Comparison of ENCODE assay signal across 8 cellular contexts in genomic region chr9:85458122-85458864, GRCh38.
DNase-seq lines count a peak whose midpoint lies in the region; ATAC-seq and TF ChIP-seq lines count a peak whose summit lies in the region.
"Not testable (repeated sequence)": the region's sequence is repeated elsewhere in the genome, so short reads cannot be mapped to it uniquely, and the experiment has no call there.

No MANE protein-coding gene starts in this region.

- H2BK12ac ChIP-seq in H9 (ENCODE audit: insufficient read length, low read depth, low read length): not testable (repeated sequence)

- not testable (repeated sequence) for H3K27me3 Mint-ChIP-seq in GM23338 (ENCODE audit: insufficient read depth, low read depth, poor library complexity); H9 (ENCODE audit: low read depth); WTC11 (ENCODE audit: low read depth); endodermal cell (ENCODE audit: insufficient read depth); progenitor cell of endocrine pancreas

- not testable (repeated sequence) for H3K36me3 Mint-ChIP-seq in GM23338 (ENCODE audit: low read depth); endodermal cell (ENCODE audit: low read depth); progenitor cell of endocrine pancreas (ENCODE audit: insufficient read depth)
- H3K36me3 Mint-ChIP-seq in H9 (ENCODE audit: insufficient read depth in 1 of 3, low read depth in 3 of 3) (peaks cover 0 to 13% (median 0%) of the 10 kb centered on the region in 3 experiments; a peak in 4 of 7 replicates), WTC11 (peaks cover 50% of the 10 kb centered on the region)

- not testable (repeated sequence) for H2BK20ac ChIP-seq in H9 (ENCODE audit: low read depth, low read length, poor library complexity, severe bottlenecking)

- H2BK120ac ChIP-seq in H9 (ENCODE audit: low read depth, low read length, poor library complexity, severe bottlenecking): not testable (repeated sequence)

- not testable (repeated sequence) for H3T11ph ChIP-seq in H9 (ENCODE audit: low read length)

- not testable (repeated sequence) for H3K27ac ChIP-seq in GM23338 (ENCODE audit: low read depth); H9 (ENCODE audit: insufficient read length, low read depth, low read length); endodermal cell (ENCODE audit: low read depth, low read length); iPS-20b (ENCODE audit: low read length)
- H3K27ac ChIP-seq in HUES6 (ENCODE audit: low read depth, low read length): peak overlapping the region; percentile 58; the same call in 1 of the 2 replicates

- not testable (repeated sequence) for H3K79me2 ChIP-seq in GM23338 (replicated peaks; ENCODE audit: insufficient read depth); H9 (ENCODE audit: insufficient read depth, low read length)

- not testable (repeated sequence) for H3K4me3 Mint-ChIP-seq in GM23338; progenitor cell of endocrine pancreas (ENCODE audit: low read depth)
- peak overlapping the region; percentile 2 to 65; a peak in 3 of 5 replicates for H3K4me3 Mint-ChIP-seq in H9
- H3K4me3 Mint-ChIP-seq in WTC11: peak overlapping the region; percentile 72
- H3K4me3 Mint-ChIP-seq in endodermal cell: peak overlapping the region; percentile 26

- H3K79me1 ChIP-seq in H9 (ENCODE audit: insufficient read depth, low read depth, low read length, poor library complexity, severe bottlenecking): not testable (repeated sequence)

- ATAC-seq in GM23338: not testable (repeated sequence)
- peak; percentile 59 for ATAC-seq in WTC11

- not testable (repeated sequence) for H3K56ac ChIP-seq in H9 (ENCODE audit: insufficient read length, low read depth, low read length)

- not testable (repeated sequence) for H2AK5ac ChIP-seq in H9 (ENCODE audit: insufficient read length, low read length)

- H3K23me2 ChIP-seq in H9 (ENCODE audit: insufficient read length, low read depth, low read length, poor library complexity, severe bottlenecking): not testable (repeated sequence)

- not testable (repeated sequence) for H4K5ac ChIP-seq in H9 (ENCODE audit: insufficient read length, low read depth, low read length)

- H4K8ac ChIP-seq in H9 (replicated peaks; ENCODE audit: insufficient read length, low read depth, low read length): not testable (repeated sequence)

- not testable (repeated sequence) for H3K4me2 ChIP-seq in GM23338
- peak overlapping the region; percentile 6 for H3K4me2 ChIP-seq in H9 (ENCODE audit: insufficient read depth, insufficient read length, low read length)

- not testable (repeated sequence) for H3K4me3 ChIP-seq in GM23338; endodermal cell (ENCODE audit: low read length)
- peak overlapping the region; percentile 65 for H3K4me3 ChIP-seq in HUES6 (ENCODE audit: low read depth, low read length)
- peak overlapping the region; percentile 17 for H3K4me3 ChIP-seq in iPS-11a (ENCODE audit: low read depth, low read length)
- peak overlapping the region; percentile 46 for H3K4me3 ChIP-seq in iPS-20b (ENCODE audit: low read length)

- H3K9me3 ChIP-seq in H9 (ENCODE audit: control insufficient read depth, low read depth, low read length); endodermal cell (ENCODE audit: control insufficient read depth, low read length); iPS-20b (ENCODE audit: insufficient read depth, low read depth, low read length): not testable (repeated sequence)
- peaks cover 15% of the 10 kb centered on the region; the same call in 1 of the 2 replicates for H3K9me3 ChIP-seq in HUES6 (ENCODE audit: control insufficient read depth, insufficient read depth, low read depth, low read length)

- H3K4me1 Mint-ChIP-seq in GM23338; progenitor cell of endocrine pancreas (ENCODE audit: low read depth): not testable (repeated sequence)
- H3K4me1 Mint-ChIP-seq in H9 (peaks cover 6 to 27% of the 10 kb centered on the region in 2 experiments), WTC11 (peaks cover 46% of the 10 kb centered on the region), endodermal cell (peaks cover 22% of the 10 kb centered on the region)

- H3K27ac Mint-ChIP-seq in GM23338 (peak overlapping the region; percentile 67; the same call in 1 of the 2 replicates), H9 (peak overlapping the region in 1 of 3 experiments; percentile 78; a peak in 3 of 7 replicates), WTC11 (peak overlapping the region; percentile 94), progenitor cell of endocrine pancreas (peak overlapping the region; percentile 47)
- not testable (repeated sequence) for H3K27ac Mint-ChIP-seq in endodermal cell

- H4K91ac ChIP-seq in H9 (ENCODE audit: insufficient read length, low read depth, low read length): not testable (repeated sequence)

- H4K20me1 ChIP-seq in GM23338 (replicated peaks; ENCODE audit: insufficient read depth); H9 (ENCODE audit: control insufficient read depth, insufficient read depth, insufficient read length): not testable (repeated sequence)

- H2BK15ac ChIP-seq in H9 (ENCODE audit: low read depth, low read length): not testable (repeated sequence)

- H2AFZ ChIP-seq in GM23338; H9 (ENCODE audit: low read length): not testable (repeated sequence)

- H3K14ac ChIP-seq in H9 (ENCODE audit: insufficient read depth, low read length): not testable (repeated sequence)

- no CpG with 5 or more reads among the region's 5 CpGs for WGBS in H9 (ENCODE audit: extremely low coverage, insufficient read length, low lambda C conversion rate)
- WGBS in endodermal cell (ENCODE audit: insufficient coverage in 1 of 2, insufficient read length in 1 of 2), 2 experiments: 76 to 77% methylated on average over 3 to 5 of the region's 5 CpGs

- H3K9ac ChIP-seq in H9 (ENCODE audit: extremely low read depth, insufficient read length, low read length); endodermal cell (ENCODE audit: extremely low read depth, low read length, poor library complexity, severe bottlenecking); iPS-20b (ENCODE audit: low read depth, low read length): not testable (repeated sequence)
- peak overlapping the region; percentile 89 for H3K9ac ChIP-seq in HUES6 (ENCODE audit: low read length)

- POLR2A ChIA-PET in WTC11 (lab: Charles Lee): not testable (repeated sequence)

- not testable (repeated sequence) for H3K4ac ChIP-seq in H9 (ENCODE audit: low read depth, low read length)

- not testable (repeated sequence) for H3K4me1 ChIP-seq in GM23338 (ENCODE audit: insufficient read depth); H9 (ENCODE audit: insufficient read depth, low read length); HUES6 (ENCODE audit: control insufficient read depth, insufficient read depth, low read length); endodermal cell (ENCODE audit: control insufficient read depth, insufficient read depth, low read length); iPS-20b (ENCODE audit: insufficient read depth, low read length)

- peaks cover 19% of the 10 kb centered on the region for H3K9me3 Mint-ChIP-seq in GM23338
- H3K9me3 Mint-ChIP-seq in H9; progenitor cell of endocrine pancreas (ENCODE audit: low read depth): not testable (repeated sequence)
- H3K9me3 Mint-ChIP-seq in WTC11: peaks cover 25% of the 10 kb centered on the region
- H3K9me3 Mint-ChIP-seq in endodermal cell: peaks cover 25% of the 10 kb centered on the region

- not testable (repeated sequence) for H2BK5ac ChIP-seq in H9 (ENCODE audit: insufficient read length, low read length)

- not testable (repeated sequence) for H3F3A ChIP-seq in GM23338 (replicated peaks; ENCODE audit: low read depth)

- CTCF ChIA-PET in WTC11 (lab: Charles Lee): not testable (repeated sequence)

- not testable (repeated sequence) for H3K18ac ChIP-seq in H9 (ENCODE audit: insufficient read length, low read depth, low read length)

- not testable (repeated sequence) for TF ChIP-seq CTCF in GM23338 (conservative IDR thresholded peaks at IDR 0.05; ENCODE audit: low read depth in 2 of 2); H9 (conservative IDR thresholded peaks at IDR 0.05); WTC11 (IDR thresholded peaks at IDR 0.05); endodermal cell (conservative IDR thresholded peaks at IDR 0.05); progenitor cell of endocrine pancreas (IDR thresholded peaks at IDR 0.05; ENCODE audit: unreplicated experiment)

- not testable (repeated sequence) for H3K27me3 ChIP-seq in GM23338 (ENCODE audit: insufficient read depth); H9 (ENCODE audit: insufficient read depth, low read length); HUES6 (ENCODE audit: control insufficient read depth, insufficient read depth, low read length); endodermal cell (ENCODE audit: control insufficient read depth, insufficient read depth, low read length, poor library complexity, severe bottlenecking); iPS-20b (ENCODE audit: insufficient read depth, low read length)

- DNase-seq in GM23338 (ENCODE audit: low spot score); WTC11 (ENCODE audit: low spot score); progenitor cell of endocrine pancreas (ENCODE audit: low spot score, unreplicated experiment): not testable (repeated sequence)
- peak; percentile 61 for DNase-seq in H9
- DNase-seq in endodermal cell: peak; percentile 58

- not testable (repeated sequence) for H3K36me3 ChIP-seq in GM23338 (ENCODE audit: insufficient read depth); endodermal cell (ENCODE audit: control insufficient read depth, insufficient read depth, low read length); iPS-20b (ENCODE audit: insufficient read depth, low read depth, low read length)
- peaks cover 13% of the 10 kb centered on the region; the same call in 1 of the 2 replicates for H3K36me3 ChIP-seq in HUES6 (ENCODE audit: control insufficient read depth, insufficient read depth, low read length)

- not testable (repeated sequence) for H3K23ac ChIP-seq in H9 (ENCODE audit: insufficient read length, low read depth, low read length)

- H3K9me2 ChIP-seq in GM23338 (ENCODE audit: insufficient read depth): peaks cover 18% of the 10 kb centered on the region

TF ChIP-seq in WTC11, 78 proteins besides CTCF, POLR2A, EP300 and RAD21:
- 0 out of 2 replicates have a peak, but pooled peaks have one; percentile 29 for TF ChIP-seq MYBL2 (CRISPR knock-in tag; IDR thresholded peaks at IDR 0.05)
TF ChIP-seq in WTC11: peak in this region for 1; not testable (repeated sequence) for 77.
